In genomic region chr7:68485253-68485914, GRCh38 we compare ENCODE assay signal across 19 cellular contexts.
"Had no signal": no experiment of that assay in that cellular context is flagged by ENCODE, and none has a peak within 500 bp of the region (broad histone marks: within the 10 kb centered on the region; RNA-seq: fewer than 3 reads in every experiment).

No MANE protein-coding gene starts in this region.

- H3K9ac ChIP-seq: KMS-11 had no signal

- H3K4me2 ChIP-seq: KMS-11 had no signal

- H3K4me1 ChIP-seq: SJSA1 had no signal

- H3K27me3 ChIP-seq: SJSA1 had no signal

- H3K4me3 ChIP-seq: SJSA1, SK-N-MC had no signal

- H3K27ac ChIP-seq: KMS-11, SJSA1, SK-N-MC had no signal

- FAIRE-seq: RCC 7860 had no signal

- H3K36me3 ChIP-seq: SJSA1 had no signal

- H3K9me3 ChIP-seq: SJSA1 had no signal

- DNase-seq: IMR-90, Kasumi-1, NCI-H1092, NCI-H1105 treated with DMSO at 0.1 percent for 48 hours, NCI-H1417 treated with DMSO at 0.1 percent for 48 hours, NCI-H146, NCI-H1694 treated with DMSO at 0.1 percent for 48 hours, NCI-H1930, NCI-H2081, NCI-H2107, NCI-H2227 treated with DMSO at 0.1 percent for 48 hours, NCI-H510A, NCI-H524 treated with DMSO at 0.1 percent for 48 hours, NCI-H774, SIG-M5 had no signal
